27 cellular contexts compared by ENCODE assay signal in genomic region chr15:77291107-77291506, GRCh38.
"Had no signal": no experiment of that assay in that cellular context is flagged by ENCODE, and none has a peak within 500 bp of the region (broad histone marks: within the 10 kb centered on the region; RNA-seq: fewer than 3 reads in every experiment).

No MANE protein-coding gene starts in this region.

- DNase-seq: colonic mucosa; cortex of kidney; dermis blood vessel endothelial cell; dorsolateral prefrontal cortex; effector CD4-positive, alpha-beta T cell; effector CD8-positive, alpha-beta T cell; effector memory CD4-positive, alpha-beta T cell; effector memory CD8-positive, alpha-beta T cell; endodermal cell; erythroblast; esophagus squamous epithelium; foreskin fibroblast; foreskin keratinocyte; foreskin melanocyte; gastrocnemius medialis; glutamatergic neuron; head of caudate nucleus; heart left ventricle; heart right ventricle had no signal

- H3K27me3 ChIP-seq: colonic mucosa, dorsolateral prefrontal cortex, esophagus muscularis mucosa, esophagus squamous epithelium, foreskin keratinocyte, gastrocnemius medialis, gastroesophageal sphincter, heart left ventricle, heart right ventricle had no signal

- FAIRE-seq: colon, endometrium, endothelial cell of umbilical vein, frontal cortex had no signal

- H3K4me3 ChIP-seq: colonic mucosa, coronary artery, dorsolateral prefrontal cortex, esophagus muscularis mucosa, esophagus squamous epithelium, gastrocnemius medialis, gastroesophageal sphincter, heart left ventricle, heart right ventricle had no signal

- H3K36me3 ChIP-seq: colonic mucosa, esophagus squamous epithelium, gastrocnemius medialis, gastroesophageal sphincter had no signal

- H3K4me1 ChIP-seq: colonic mucosa, esophagus squamous epithelium, foreskin keratinocyte had no signal

- H3K9me3 ChIP-seq: colonic mucosa, esophagus muscularis mucosa, esophagus squamous epithelium, gastrocnemius medialis, gastroesophageal sphincter, heart left ventricle, heart right ventricle had no signal

- H3K27ac ChIP-seq: colonic mucosa, coronary artery, dorsolateral prefrontal cortex, epithelial cell of prostate, esophagus muscularis mucosa, esophagus squamous epithelium, foreskin keratinocyte, gastrocnemius medialis, gastroesophageal sphincter, heart left ventricle, heart right ventricle had no signal
